ENCODE assay signal across 1 cellular context in the genomic region with DNA sequence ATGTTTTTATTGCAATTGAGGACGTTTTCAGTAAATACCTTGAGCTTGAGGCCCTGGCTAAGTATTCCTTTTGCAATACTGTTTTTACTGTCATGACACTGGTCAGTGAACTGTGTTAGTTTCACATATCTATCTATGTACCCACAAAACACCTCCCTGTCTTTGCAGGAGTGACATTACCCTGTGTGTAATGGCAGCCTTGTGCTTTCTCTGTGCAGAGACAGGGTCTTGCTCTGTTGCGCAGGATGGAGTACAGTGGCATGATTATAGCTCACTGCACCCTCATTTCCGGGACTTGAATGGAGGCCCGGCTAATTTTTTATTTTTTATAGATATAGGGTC.
TF ChIP-seq lines count a peak whose summit lies in the region.

No MANE protein-coding gene starts in this region.

TF ChIP-seq in GM23338, 12 proteins besides CTCF, POLR2A, EP300 and RAD21 (continued from another document):
- TF ChIP-seq, protein P1, sequence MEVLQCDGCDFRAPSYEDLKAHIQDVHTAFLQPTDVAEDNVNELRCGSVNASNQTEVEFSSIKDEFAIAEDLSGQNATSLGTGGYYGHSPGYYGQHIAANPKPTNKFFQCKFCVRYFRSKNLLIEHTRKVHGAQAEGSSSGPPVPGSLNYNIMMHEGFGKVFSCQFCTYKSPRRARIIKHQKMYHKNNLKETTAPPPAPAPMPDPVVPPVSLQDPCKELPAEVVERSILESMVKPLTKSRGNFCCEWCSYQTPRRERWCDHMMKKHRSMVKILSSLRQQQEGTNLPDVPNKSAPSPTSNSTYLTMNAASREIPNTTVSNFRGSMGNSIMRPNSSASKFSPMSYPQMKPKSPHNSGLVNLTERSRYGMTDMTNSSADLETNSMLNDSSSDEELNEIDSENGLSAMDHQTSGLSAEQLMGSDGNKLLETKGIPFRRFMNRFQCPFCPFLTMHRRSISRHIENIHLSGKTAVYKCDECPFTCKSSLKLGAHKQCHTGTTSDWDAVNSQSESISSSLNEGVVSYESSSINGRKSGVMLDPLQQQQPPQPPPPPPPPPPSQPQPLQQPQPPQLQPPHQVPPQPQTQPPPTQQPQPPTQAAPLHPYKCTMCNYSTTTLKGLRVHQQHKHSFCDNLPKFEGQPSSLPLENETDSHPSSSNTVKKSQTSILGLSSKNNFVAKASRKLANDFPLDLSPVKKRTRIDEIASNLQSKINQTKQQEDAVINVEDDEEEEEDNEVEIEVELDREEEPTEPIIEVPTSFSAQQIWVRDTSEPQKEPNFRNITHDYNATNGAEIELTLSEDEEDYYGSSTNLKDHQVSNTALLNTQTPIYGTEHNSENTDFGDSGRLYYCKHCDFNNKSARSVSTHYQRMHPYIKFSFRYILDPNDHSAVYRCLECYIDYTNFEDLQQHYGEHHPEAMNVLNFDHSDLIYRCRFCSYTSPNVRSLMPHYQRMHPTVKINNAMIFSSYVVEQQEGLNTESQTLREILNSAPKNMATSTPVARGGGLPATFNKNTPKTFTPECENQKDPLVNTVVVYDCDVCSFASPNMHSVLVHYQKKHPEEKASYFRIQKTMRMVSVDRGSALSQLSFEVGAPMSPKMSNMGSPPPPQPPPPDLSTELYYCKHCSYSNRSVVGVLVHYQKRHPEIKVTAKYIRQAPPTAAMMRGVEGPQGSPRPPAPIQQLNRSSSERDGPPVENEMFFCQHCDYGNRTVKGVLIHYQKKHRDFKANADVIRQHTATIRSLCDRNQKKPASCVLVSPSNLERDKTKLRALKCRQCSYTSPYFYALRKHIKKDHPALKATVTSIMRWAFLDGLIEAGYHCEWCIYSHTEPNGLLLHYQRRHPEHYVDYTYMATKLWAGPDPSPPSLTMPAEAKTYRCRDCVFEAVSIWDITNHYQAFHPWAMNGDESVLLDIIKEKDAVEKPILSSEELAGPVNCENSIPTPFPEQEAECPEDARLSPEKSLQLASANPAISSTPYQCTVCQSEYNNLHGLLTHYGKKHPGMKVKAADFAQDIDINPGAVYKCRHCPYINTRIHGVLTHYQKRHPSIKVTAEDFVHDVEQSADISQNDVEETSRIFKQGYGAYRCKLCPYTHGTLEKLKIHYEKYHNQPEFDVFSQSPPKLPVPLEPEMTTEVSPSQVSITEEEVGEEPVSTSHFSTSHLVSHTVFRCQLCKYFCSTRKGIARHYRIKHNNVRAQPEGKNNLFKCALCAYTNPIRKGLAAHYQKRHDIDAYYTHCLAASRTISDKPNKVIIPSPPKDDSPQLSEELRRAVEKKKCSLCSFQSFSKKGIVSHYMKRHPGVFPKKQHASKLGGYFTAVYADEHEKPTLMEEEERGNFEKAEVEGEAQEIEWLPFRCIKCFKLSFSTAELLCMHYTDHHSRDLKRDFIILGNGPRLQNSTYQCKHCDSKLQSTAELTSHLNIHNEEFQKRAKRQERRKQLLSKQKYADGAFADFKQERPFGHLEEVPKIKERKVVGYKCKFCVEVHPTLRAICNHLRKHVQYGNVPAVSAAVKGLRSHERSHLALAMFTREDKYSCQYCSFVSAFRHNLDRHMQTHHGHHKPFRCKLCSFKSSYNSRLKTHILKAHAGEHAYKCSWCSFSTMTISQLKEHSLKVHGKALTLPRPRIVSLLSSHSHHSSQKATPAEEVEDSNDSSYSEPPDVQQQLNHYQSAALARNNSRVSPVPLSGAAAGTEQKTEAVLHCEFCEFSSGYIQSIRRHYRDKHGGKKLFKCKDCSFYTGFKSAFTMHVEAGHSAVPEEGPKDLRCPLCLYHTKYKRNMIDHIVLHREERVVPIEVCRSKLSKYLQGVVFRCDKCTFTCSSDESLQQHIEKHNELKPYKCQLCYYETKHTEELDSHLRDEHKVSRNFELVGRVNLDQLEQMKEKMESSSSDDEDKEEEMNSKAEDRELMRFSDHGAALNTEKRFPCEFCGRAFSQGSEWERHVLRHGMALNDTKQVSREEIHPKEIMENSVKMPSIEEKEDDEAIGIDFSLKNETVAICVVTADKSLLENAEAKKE (CRISPR knock-in tag; IDR thresholded peaks at IDR 0.05), result no peak
